Comparison of ENCODE assay signal across 8 cellular contexts in genomic region chr9:83978992-83979811, GRCh38. TPM values are rescaled to one million over a fixed set of nuclear protein-coding genes. Genes with fewer than 3 reads are reported as not detected.
DNase-seq lines count a peak whose midpoint lies in the region; ATAC-seq, FAIRE-seq and TF ChIP-seq lines count a peak whose summit lies in the region.

No MANE protein-coding gene starts in this region.

- H3K27me3 ChIP-seq in ectodermal cell (ENCODE audit: control insufficient read depth, insufficient read depth, low read length, poor library complexity, severe bottlenecking), result no peaks in the 10 kb centered on the region
- H3K27me3 ChIP-seq in lung (ENCODE audit: control insufficient read depth, insufficient read depth), result no peaks in the 10 kb centered on the region

- H3K4me3 ChIP-seq in ectodermal cell (ENCODE audit: insufficient read depth, low read depth, low read length) (peak overlapping the region; percentile 80), lung (peak overlapping the region; percentile 83)

- DNase-seq in GM12892 (ENCODE audit: insufficient read length) (peak; percentile 57), NCI-H748 (lab: John Stamatoyannopoulos, UW; ENCODE audit: unreplicated experiment) (peak; percentile 85), lung (ENCODE audit: low spot score) (peak; percentile 84)
- peak; percentile 68 to 81 for DNase-seq in activated CD8-positive, alpha-beta memory T cell treated with anti-CD3 and anti-CD28 coated beads for 1 hour (ENCODE audit: extremely low read depth in 1 of 2, low read depth in 1 of 2)
- DNase-seq in stimulated activated CD4-positive, alpha-beta T cell treated with anti-CD3 and anti-CD28 coated beads, Interleukin-4, amount 100 ng/mL, for 48 hours (ENCODE audit: low read depth in 2 of 2), result peak; percentile 85 to 87

- H3K36me3 ChIP-seq in ectodermal cell (ENCODE audit: control insufficient read depth, insufficient read depth, low read length) (peaks cover 24% of the 10 kb centered on the region), lung (ENCODE audit: control insufficient read depth in 2 of 2, insufficient read depth in 2 of 2, low read length in 2 of 2) (peaks cover 9 to 16% of the 10 kb centered on the region in 2 donors)

- TF ChIP-seq CTCF in lung (IDR thresholded peaks at IDR 0.05; ENCODE audit: control extremely low read depth, extremely low read depth), result no peak

- WGBS in ectodermal cell, 2 experiments, result 0% methylated on average over 50 to 55 of the region's 55 CpGs
- 0 to 1% methylated on average over 54 to 55 of the region's 55 CpGs for WGBS in lung, 2 donors

- H3K9me3 ChIP-seq in ectodermal cell (ENCODE audit: control insufficient read depth, low read length), result no peaks in the 10 kb centered on the region
- H3K9me3 ChIP-seq in lung (ENCODE audit: control insufficient read depth in 2 of 2, insufficient read depth in 1 of 2, low read length in 1 of 2), result no peaks in the 10 kb centered on the region

- ATAC-seq in HG03108 (IDR thresholded peaks at IDR 0.05; ENCODE audit: unreplicated experiment) (peak; percentile 23), lung (ENCODE audit: insufficient read depth, low FRiP score) (peak; percentile 58), GM21360 (IDR thresholded peaks at IDR 0.05; ENCODE audit: unreplicated experiment) (no peak)

- peak; percentile 72 for FAIRE-seq in GM12892 (lab: Jason Lieb, UNC)

- no peak for TF ChIP-seq POLR2A in GM12892 (IDR thresholded peaks at IDR 0.05; ENCODE audit: low read depth, low read length)

- H3K4me1 ChIP-seq in ectodermal cell (ENCODE audit: control insufficient read depth, insufficient read depth, low read length), result peaks cover 10% of the 10 kb centered on the region
- peaks cover 2 to 3% of the 10 kb centered on the region in 2 donors for H3K4me1 ChIP-seq in lung (ENCODE audit: control insufficient read depth in 2 of 2, insufficient read depth in 2 of 2, low read length in 2 of 2)

- peak overlapping the region; percentile 98 for H3K27ac ChIP-seq in ectodermal cell (ENCODE audit: insufficient read depth, low read depth, low read length, poor library complexity, severe bottlenecking)
- H3K27ac ChIP-seq in lung (ENCODE audit: low read depth in 1 of 2, low read length in 1 of 2), result peak overlapping the region; percentile 98 to 99

RNA-seq across cellular contexts. Expression of gene HNRNPK, which starts 0.8 kb away (rescaled TPM):
- 639 TPM for polyA plus RNA-seq in GM12892 (2012; ENCODE audit: missing spikeins)
- 1,275 TPM for polyA plus RNA-seq in ectodermal cell (2013, experiment 1 of 4)
- 1,111 TPM for polyA plus RNA-seq in ectodermal cell (2013, experiment 2 of 4)
- polyA plus RNA-seq in ectodermal cell (2013, experiment 3 of 4), result 781 TPM
- polyA plus RNA-seq in ectodermal cell (2013, experiment 4 of 4), result 878 TPM
- 100 to 1,000 TPM; 360 to 719 TPM for total RNA-seq in lung
- 100 to 1,000 TPM; 188 to 393 TPM for polyA plus RNA-seq in lung

RNA-seq across cellular contexts. Expression of gene RMI1, which starts 1.4 kb away (rescaled TPM):
- polyA plus RNA-seq in GM12892 (2012; ENCODE audit: missing spikeins), result 16.6 TPM
- polyA plus RNA-seq in ectodermal cell (2013, experiment 1 of 4), result 34.8 TPM
- polyA plus RNA-seq in ectodermal cell (2013, experiment 2 of 4), result 35.0 TPM
- 34.2 TPM for polyA plus RNA-seq in ectodermal cell (2013, experiment 3 of 4)
- polyA plus RNA-seq in ectodermal cell (2013, experiment 4 of 4), result 35.4 TPM
- total RNA-seq in lung, result 10 to 100 TPM in 1 of 2 donors, 1 to 10 TPM in 1; 6.9 to 10.0 TPM
- polyA plus RNA-seq in lung, result 1 to 10 TPM; 2.5 to 3.9 TPM

RNA-seq across cellular contexts. Expression of gene KIF27, which starts 58.0 kb away (rescaled TPM):
- polyA plus RNA-seq in GM12892 (2012; ENCODE audit: missing spikeins), result 2.6 TPM
- 10.0 TPM for polyA plus RNA-seq in ectodermal cell (2013, experiment 1 of 4)
- 6.9 TPM for polyA plus RNA-seq in ectodermal cell (2013, experiment 2 of 4)
- polyA plus RNA-seq in ectodermal cell (2013, experiment 3 of 4), result 5.4 TPM
- polyA plus RNA-seq in ectodermal cell (2013, experiment 4 of 4), result 7.3 TPM
- total RNA-seq in lung, result 10 to 100 TPM in 1 of 2 donors, 1 to 10 TPM in 1; 8.8 to 24.6 TPM
- polyA plus RNA-seq in lung, result 1 to 10 TPM; 1.6 to 2.9 TPM
